ENCODE assay signal across 2 cellular contexts in the genomic region with DNA sequence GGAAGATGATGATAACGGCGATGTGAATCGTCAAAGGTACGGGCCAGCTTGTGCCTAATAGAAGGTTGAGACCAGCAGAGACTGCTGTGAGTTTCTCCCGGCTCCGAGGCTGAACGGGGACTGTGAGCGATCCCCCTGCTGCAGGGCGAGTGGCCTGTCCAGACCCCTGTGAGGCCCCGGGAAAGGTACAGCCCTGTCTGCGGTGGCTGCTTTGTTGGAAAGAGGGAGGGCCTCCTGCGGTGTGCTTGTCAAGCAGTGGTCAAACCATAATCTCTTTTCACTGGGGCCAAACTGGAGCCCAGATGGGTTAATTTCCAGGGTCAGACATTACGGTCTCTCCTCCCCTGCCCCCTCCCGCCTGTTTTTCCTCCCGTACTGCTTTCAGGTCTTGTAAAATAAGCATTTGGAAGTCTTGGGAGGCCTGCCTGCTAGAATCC.
TF ChIP-seq lines count a peak whose summit lies in the region.

No MANE protein-coding gene starts in this region.

TF ChIP-seq in A549, 52 proteins besides CTCF, POLR2A, EP300 and RAD21:
- TF ChIP-seq GATA3 (IDR thresholded peaks at IDR 0.05; ENCODE audit: borderline replicate concordance): no peak
- no peak for TF ChIP-seq EHMT2 (IDR thresholded peaks at IDR 0.05; ENCODE audit: low read depth)
- no peak for TF ChIP-seq KDM1A (IDR thresholded peaks at IDR 0.05; ENCODE audit: low read depth)
- TF ChIP-seq, protein P1, sequence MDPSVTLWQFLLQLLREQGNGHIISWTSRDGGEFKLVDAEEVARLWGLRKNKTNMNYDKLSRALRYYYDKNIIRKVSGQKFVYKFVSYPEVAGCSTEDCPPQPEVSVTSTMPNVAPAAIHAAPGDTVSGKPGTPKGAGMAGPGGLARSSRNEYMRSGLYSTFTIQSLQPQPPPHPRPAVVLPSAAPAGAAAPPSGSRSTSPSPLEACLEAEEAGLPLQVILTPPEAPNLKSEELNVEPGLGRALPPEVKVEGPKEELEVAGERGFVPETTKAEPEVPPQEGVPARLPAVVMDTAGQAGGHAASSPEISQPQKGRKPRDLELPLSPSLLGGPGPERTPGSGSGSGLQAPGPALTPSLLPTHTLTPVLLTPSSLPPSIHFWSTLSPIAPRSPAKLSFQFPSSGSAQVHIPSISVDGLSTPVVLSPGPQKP (IDR thresholded peaks at IDR 0.05; ENCODE audit: low read depth, low read length): no peak
- no peak for TF ChIP-seq RARB (CRISPR knock-in tag; IDR thresholded peaks at IDR 0.05)

TF ChIP-seq in H1, 55 proteins besides CTCF, POLR2A, EP300 and RAD21:
- 0 out of 2 replicates have a peak, but pooled peaks have one; percentile 29 for TF ChIP-seq TAF1 (IDR thresholded peaks at IDR 0.05; ENCODE audit: low read depth, low read length)
- TF ChIP-seq SIN3A (conservative IDR thresholded peaks at IDR 0.05 in 1 of 2, IDR thresholded peaks at IDR 0.05 in 1 of 2; ENCODE audit: low read depth in 1 of 2, low read length in 2 of 2): peak; percentile 77 to 89; a peak in 3 of 4 replicates
- no peak for TF ChIP-seq RFX5 (IDR thresholded peaks at IDR 0.05; ENCODE audit: borderline replicate concordance, low read depth, low read length)
- peak in 1 of 2 experiments; percentile 26; a peak in 2 of 4 replicates for TF ChIP-seq HDAC2 (IDR thresholded peaks at IDR 0.05; ENCODE audit: borderline replicate concordance in 1 of 2, low read depth in 2 of 2, low read length in 2 of 2)
- TF ChIP-seq TBP (IDR thresholded peaks at IDR 0.05; ENCODE audit: low read depth, low read length): 0 out of 2 replicates have a peak, but pooled peaks have one; percentile 16
- peak; percentile 55 for TF ChIP-seq SAP30 (IDR thresholded peaks at IDR 0.05; ENCODE audit: insufficient read depth, insufficient replicate concordance, low read length)
- TF ChIP-seq, protein P2, sequence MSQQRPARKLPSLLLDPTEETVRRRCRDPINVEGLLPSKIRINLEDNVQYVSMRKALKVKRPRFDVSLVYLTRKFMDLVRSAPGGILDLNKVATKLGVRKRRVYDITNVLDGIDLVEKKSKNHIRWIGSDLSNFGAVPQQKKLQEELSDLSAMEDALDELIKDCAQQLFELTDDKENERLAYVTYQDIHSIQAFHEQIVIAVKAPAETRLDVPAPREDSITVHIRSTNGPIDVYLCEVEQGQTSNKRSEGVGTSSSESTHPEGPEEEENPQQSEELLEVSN (IDR thresholded peaks at IDR 0.05): no peak
TF ChIP-seq in H1: peak in this region for 5.
